In the genomic region with DNA sequence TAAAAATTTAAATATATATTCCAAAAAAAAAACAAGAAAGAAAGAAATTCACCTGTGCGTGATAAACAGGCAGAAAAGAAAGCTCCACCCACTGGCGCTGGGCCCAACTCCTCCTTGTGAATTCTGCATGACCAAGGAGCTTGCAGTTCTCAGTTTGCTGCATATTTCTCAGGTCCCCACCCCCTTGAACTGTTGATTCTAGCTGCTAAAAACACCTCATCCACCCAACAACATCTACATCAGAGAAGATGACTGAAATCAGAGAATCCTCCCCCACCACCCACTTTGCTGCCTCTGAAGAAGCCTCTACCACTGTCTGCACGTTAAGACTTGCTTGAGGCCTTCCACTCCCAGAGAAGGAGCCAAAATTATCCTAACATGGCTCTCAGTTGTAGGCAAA, we compare ENCODE assay signal across 17 cellular contexts.
DNase-seq lines count a peak whose midpoint lies in the region; ATAC-seq and TF ChIP-seq lines count a peak whose summit lies in the region.
"Had no signal": no experiment of that assay in that cellular context is flagged by ENCODE, and none has a peak within 500 bp of the region (broad histone marks: within the 10 kb centered on the region; RNA-seq: fewer than 3 reads in every experiment).

No MANE protein-coding gene starts in this region.

- WGBS in HUES64: 49% methylated on average over 3 of the region's 3 CpGs

- H3K4me3 ChIP-seq in HUES64 (ENCODE audit: low read length): no peak overlapping the region
- no peak overlapping the region for H3K4me3 ChIP-seq in epithelial cell of esophagus (ENCODE audit: low read length)
- no peak overlapping the region for H3K4me3 ChIP-seq in rectal smooth muscle tissue (ENCODE audit: low read length)
- H3K4me3 ChIP-seq: neural progenitor cell had no signal

- H3K9ac ChIP-seq in HUES64 (ENCODE audit: low read depth, low read length): no peak overlapping the region
- no peak overlapping the region for H3K9ac ChIP-seq in rectal smooth muscle tissue (ENCODE audit: low read length)
- H3K9ac ChIP-seq: neural progenitor cell had no signal

- peaks cover 0 to 3% (median 1%) of the 10 kb centered on the region in 3 donors for H3K27me3 Mint-ChIP-seq in CD14-positive monocyte (ENCODE audit: low read depth in 3 of 3)
- H3K27me3 Mint-ChIP-seq: activated B cell treated with CpG ODN at 0.5 μM for 24 hours; stimulated activated naive CD8-positive, alpha-beta T cell treated with anti-CD3 and anti-CD28 coated beads, Interleukin-15, amount 100 ng/mL, for 72 hours had no signal

- no peak overlapping the region for H3K27ac Mint-ChIP-seq in CD14-positive monocyte
- H3K27ac Mint-ChIP-seq: activated B cell treated with CpG ODN at 0.5 μM for 24 hours; neural progenitor cell; stimulated activated naive CD8-positive, alpha-beta T cell treated with anti-CD3 and anti-CD28 coated beads, Interleukin-15, amount 100 ng/mL, for 72 hours; T-helper 1 cell treated with Interleukin-12 subunit alpha and Interleukin-12 subunit beta and Interleukin-4 antibody, amounts not matched to agents 30 μg/mL and 1 μg/mL, for 36 hours had no signal

- no peak overlapping the region for H3K4me3 Mint-ChIP-seq in CD14-positive monocyte
- H3K4me3 Mint-ChIP-seq: activated B cell treated with CpG ODN at 0.5 μM for 24 hours; neural progenitor cell; stimulated activated naive CD8-positive, alpha-beta T cell treated with anti-CD3 and anti-CD28 coated beads, Interleukin-15, amount 100 ng/mL, for 72 hours; T-helper 1 cell treated with Interleukin-12 subunit alpha and Interleukin-12 subunit beta and Interleukin-4 antibody, amounts not matched to agents 30 μg/mL and 1 μg/mL, for 36 hours had no signal

- H3K4me1 ChIP-seq in HUES64 (ENCODE audit: insufficient read depth, low read length) (peaks cover 6% of the 10 kb centered on the region; the same call in 1 of the 2 replicates), rectal smooth muscle tissue (ENCODE audit: control insufficient read depth, insufficient read depth, low read length) (peaks cover 19% of the 10 kb centered on the region)
- H3K4me1 ChIP-seq: neural progenitor cell had no signal

- H3K27me3 ChIP-seq in HUES64 (ENCODE audit: insufficient read depth, low read length): no peaks in the 10 kb centered on the region
- no peaks in the 10 kb centered on the region for H3K27me3 ChIP-seq in rectal smooth muscle tissue (ENCODE audit: control insufficient read depth, insufficient read depth, low read length)
- H3K27me3 ChIP-seq: neural progenitor cell had no signal

- H3K9me3 ChIP-seq in HUES64 (ENCODE audit: insufficient read depth, low read depth, low read length): no peaks in the 10 kb centered on the region

- intact Hi-C loops in CD14-positive monocyte (cut with micrococcal nuclease): no loop called here

- H3K4me1 Mint-ChIP-seq in CD14-positive monocyte: peaks cover 15% of the 10 kb centered on the region
- H3K4me1 Mint-ChIP-seq: activated B cell treated with CpG ODN at 0.5 μM for 24 hours; neural progenitor cell; stimulated activated naive CD8-positive, alpha-beta T cell treated with anti-CD3 and anti-CD28 coated beads, Interleukin-15, amount 100 ng/mL, for 72 hours had no signal

- peak; percentile 52 for ATAC-seq in GM19351 (IDR thresholded peaks at IDR 0.05; ENCODE audit: unreplicated experiment)
- ATAC-seq: stimulated activated naive CD8-positive, alpha-beta T cell treated with anti-CD3 and anti-CD28 coated beads, Interleukin-15, amount 100 ng/mL, for 72 hours had no signal

- DNase-seq in epithelial cell of esophagus (ENCODE audit: low read depth) (peak; percentile 88), dedifferentiated amniotic fluid mesenchymal stem cell (ENCODE audit: extremely low spot score) (no peak), COLO668 (lab: John Stamatoyannopoulos, UW; ENCODE audit: unreplicated experiment) (no peak), CD14-positive monocyte (ENCODE audit: low spot score) (no peak)
- no peak for DNase-seq in activated naive CD4-positive, alpha-beta T cell treated with Interleukin-2 at 50 U/mL for 16 hours
- DNase-seq: activated B cell treated with CpG ODN at 0.5 μM for 24 hours; cortex of kidney; mesendoderm; NCI-H1436 treated with DMSO at 0.1 percent for 48 hours; NCI-H345; SHP77; stimulated activated naive CD8-positive, alpha-beta T cell treated with anti-CD3 and anti-CD28 coated beads, Interleukin-15, amount 100 ng/mL, for 72 hours had no signal

- peaks cover 0 to 10% (median 3%) of the 10 kb centered on the region in 7 donors for H3K9me3 Mint-ChIP-seq in CD14-positive monocyte

- H3K27ac ChIP-seq in HUES64 (ENCODE audit: low read depth, low read length): peak overlapping the region; percentile 7; the same call in 1 of the 2 replicates
- peak overlapping the region; percentile 50 for H3K27ac ChIP-seq in rectal smooth muscle tissue (ENCODE audit: low read depth, low read length)
- H3K27ac ChIP-seq: neural progenitor cell had no signal

- H3K36me3 ChIP-seq in HUES64 (ENCODE audit: insufficient read depth, low read length) (no peaks in the 10 kb centered on the region), rectal smooth muscle tissue (ENCODE audit: control insufficient read depth, insufficient read depth, low read length) (no peaks in the 10 kb centered on the region)
- H3K36me3 ChIP-seq: neural progenitor cell had no signal

- H3K36me3 Mint-ChIP-seq in CD14-positive monocyte: no peaks in the 10 kb centered on the region
- H3K36me3 Mint-ChIP-seq: neural progenitor cell had no signal

- TF ChIP-seq CTCF in epithelial cell of esophagus (IDR thresholded peaks at IDR 0.05; ENCODE audit: insufficient read depth, low read depth, low read length, missing control alignments) (no peak), CD14-positive monocyte (IDR thresholded peaks at IDR 0.05) (no peak)
